12 cellular contexts compared by ENCODE assay signal in the genomic region with DNA sequence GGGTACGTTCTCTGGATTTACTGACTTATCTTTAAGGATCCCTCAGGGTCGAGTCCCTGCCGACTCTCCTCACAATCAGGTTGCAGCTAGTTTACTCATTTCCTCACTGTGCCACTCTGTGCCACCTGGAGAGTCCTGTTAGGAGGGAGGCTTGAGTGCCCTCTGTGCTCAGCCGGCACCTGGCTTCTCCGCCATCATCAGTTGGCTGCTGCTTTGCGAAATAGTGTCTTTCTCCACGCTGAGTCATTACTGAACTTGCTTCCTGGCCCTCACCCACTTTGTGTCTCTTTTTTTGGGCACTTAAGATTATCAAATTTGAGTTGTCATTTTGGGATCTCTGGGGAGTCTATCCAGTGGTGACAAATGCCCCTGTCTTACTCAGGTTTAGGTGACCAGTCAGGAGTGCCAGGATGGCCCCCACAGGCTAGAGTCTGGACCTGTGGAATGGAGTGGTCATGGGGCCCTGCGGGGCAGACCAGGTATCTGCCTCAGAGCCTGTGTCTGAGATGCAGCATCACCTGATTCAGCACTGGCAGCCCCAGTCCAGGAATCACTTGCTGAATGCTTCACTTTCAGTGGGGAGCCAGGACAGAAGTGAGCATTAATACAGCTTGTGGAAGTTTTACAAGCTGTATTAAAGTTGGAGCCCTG. TPM values are rescaled to one million over a fixed set of nuclear protein-coding genes. Genes with fewer than 3 reads are reported as not detected.
A peak's percentile ranks its signal among the peaks of the same experiment; 100 is the strongest.
DNase-seq lines count a peak whose midpoint lies in the region; ATAC-seq and TF ChIP-seq lines count a peak whose summit lies in the region.
"Had no signal": no experiment of that assay in that cellular context is flagged by ENCODE, and none has a peak within 500 bp of the region (broad histone marks: within the 10 kb centered on the region; RNA-seq: fewer than 3 reads in every experiment).

No MANE protein-coding gene starts in this region.

- TF ChIP-seq CTCF in thyroid gland (IDR thresholded peaks at IDR 0.05), result no peak

- H3K4me1 ChIP-seq in thyroid gland, result peaks cover 32% of the 10 kb centered on the region in 2 donors

- CTCF ChIA-PET in activated naive CD4-positive, alpha-beta T cell treated with anti-CD3 and anti-CD28 coated beads for 36 hours (lab: Charles Lee), result no interaction called here

- intact Hi-C loops in activated naive CD4-positive, alpha-beta T cell treated with anti-CD3 and anti-CD28 coated beads for 36 hours (cut with micrococcal nuclease), result no loop called here
- intact Hi-C loops in dendritic cell treated with granulocyte-macrophage colony-stimulating factor and Interleukin-4, amounts not matched to agents 40 ng/mL and 50 ng/mL, for 4 days (cut with micrococcal nuclease), result no loop called here
- intact Hi-C loops in thyroid gland (cut with DNase I) (no loop called here), posterior vena cava (cut with DNase I) (no loop called here)

- H3K36me3 Mint-ChIP-seq in activated naive CD4-positive, alpha-beta T cell treated with anti-CD3 and anti-CD28 coated beads for 36 hours (ENCODE audit: low read depth), result peaks cover 68% of the 10 kb centered on the region
- H3K36me3 Mint-ChIP-seq in dendritic cell treated with granulocyte-macrophage colony-stimulating factor and Interleukin-4, amounts not matched to agents 40 ng/mL and 50 ng/mL, for 4 days (ENCODE audit: low read depth), result peaks cover 98% of the 10 kb centered on the region

- H3K4me1 Mint-ChIP-seq in activated naive CD4-positive, alpha-beta T cell treated with anti-CD3 and anti-CD28 coated beads for 36 hours (ENCODE audit: low read depth), result peaks cover 10% of the 10 kb centered on the region
- peaks cover 16% of the 10 kb centered on the region for H3K4me1 Mint-ChIP-seq in dendritic cell treated with granulocyte-macrophage colony-stimulating factor and Interleukin-4, amounts not matched to agents 40 ng/mL and 50 ng/mL, for 4 days (ENCODE audit: low read depth)

- H3K36me3 ChIP-seq in thyroid gland, result peaks cover 50 to 72% of the 10 kb centered on the region in 2 donors

- no peak for DNase-seq in activated naive CD4-positive, alpha-beta T cell treated with anti-CD3 and anti-CD28 coated beads for 36 hours
- no peak for DNase-seq in activated naive CD4-positive, alpha-beta T cell treated with Interleukin-2 at 50 U/mL for 16 hours
- DNase-seq in NCI-H69 (lab: John Stamatoyannopoulos, UW), result peak; percentile 4
- no peak for DNase-seq in thyroid gland
- DNase-seq in activated CD4-positive, CD25-positive, alpha-beta regulatory T cell (lab: John Stamatoyannopoulos, UW), result no peak
- DNase-seq in posterior vena cava (ENCODE audit: low spot score), result no peak
- DNase-seq: activated CD4-positive, alpha-beta T cell treated with anti-CD3 and anti-CD28 coated beads, Interleukin-2, amount 50 U/mL, for 48 hours; Kasumi-1; small intestine; stimulated activated naive CD4-positive, alpha-beta T cell treated with Interleukin-2 at 50 U/mL for 16 hours had no signal

- no peak for TF ChIP-seq POLR2A in thyroid gland (IDR thresholded peaks at IDR 0.05)

- no peak for ATAC-seq in HG03135 (IDR thresholded peaks at IDR 0.05; ENCODE audit: unreplicated experiment)

- no peaks in the 10 kb centered on the region for H3K27me3 ChIP-seq in thyroid gland

- H3K27ac ChIP-seq in thyroid gland, result peak overlapping the region in 2 of 3 donors; percentile 75 to 89

- H3K27me3 Mint-ChIP-seq in activated naive CD4-positive, alpha-beta T cell treated with anti-CD3 and anti-CD28 coated beads for 36 hours (ENCODE audit: low read depth), result no peaks in the 10 kb centered on the region
- H3K27me3 Mint-ChIP-seq in dendritic cell treated with granulocyte-macrophage colony-stimulating factor and Interleukin-4, amounts not matched to agents 40 ng/mL and 50 ng/mL, for 4 days, result no peaks in the 10 kb centered on the region

- no peaks in the 10 kb centered on the region for H3K9me3 ChIP-seq in thyroid gland

- no peaks in the 10 kb centered on the region for H3K9me3 Mint-ChIP-seq in activated naive CD4-positive, alpha-beta T cell treated with anti-CD3 and anti-CD28 coated beads for 36 hours
- no peaks in the 10 kb centered on the region for H3K9me3 Mint-ChIP-seq in dendritic cell treated with granulocyte-macrophage colony-stimulating factor and Interleukin-4, amounts not matched to agents 40 ng/mL and 50 ng/mL, for 4 days

- no peak overlapping the region for H3K4me3 Mint-ChIP-seq in activated naive CD4-positive, alpha-beta T cell treated with anti-CD3 and anti-CD28 coated beads for 36 hours
- H3K4me3 Mint-ChIP-seq in dendritic cell treated with granulocyte-macrophage colony-stimulating factor and Interleukin-4, amounts not matched to agents 40 ng/mL and 50 ng/mL, for 4 days, result no peak overlapping the region

- 93 to 94% methylated on average over 8 of the region's 8 CpGs for WGBS in thyroid gland, 2 donors

- no peak overlapping the region for H3K4me3 ChIP-seq in thyroid gland (replicated peaks in 1 of 3)

- H3K27ac Mint-ChIP-seq in activated naive CD4-positive, alpha-beta T cell treated with anti-CD3 and anti-CD28 coated beads for 36 hours, result peak overlapping the region; percentile 74
- peak overlapping the region; percentile 24 for H3K27ac Mint-ChIP-seq in dendritic cell treated with granulocyte-macrophage colony-stimulating factor and Interleukin-4, amounts not matched to agents 40 ng/mL and 50 ng/mL, for 4 days

RNA-seq across cellular contexts. Expression of a gene that starts 37.7 kb away (rescaled TPM):
- 10 to 100 TPM; 35.8 to 38.2 TPM for total RNA-seq in activated naive CD4-positive, alpha-beta T cell treated with anti-CD3 and anti-CD28 coated beads for 36 hours
- total RNA-seq in thyroid gland (100 to 1,000 TPM in 1 of 4 donors, 10 to 100 TPM in 3; 63.5 to 102 (median 74.4) TPM), posterior vena cava (10 to 100 TPM; 36.6 to 46.1 TPM)
